Comparison of ENCODE assay signal across 9 cellular contexts in genomic region chr2:96636772-96637171, GRCh38. TPM values are rescaled to one million over a fixed set of nuclear protein-coding genes. Genes with fewer than 3 reads are reported as not detected.
A peak's percentile ranks its signal among the peaks of the same experiment; 100 is the strongest.
DNase-seq lines count a peak whose midpoint lies in the region; ATAC-seq, FAIRE-seq and TF ChIP-seq lines count a peak whose summit lies in the region.
"Had no signal": no experiment of that assay in that cellular context is flagged by ENCODE, and none has a peak within 500 bp of the region (broad histone marks: within the 10 kb centered on the region; RNA-seq: fewer than 3 reads in every experiment).

No MANE protein-coding gene starts in this region.

- H3K9me3 Mint-ChIP-seq in activated CD8-positive, alpha-beta memory T cell treated with anti-CD3 and anti-CD28 coated beads, Interleukin-2, amount 10 ng/mL, durations not matched to agents 7 days and 5 days (ENCODE audit: low read depth): no peaks in the 10 kb centered on the region

- no peak for ATAC-seq in activated CD8-positive, alpha-beta memory T cell treated with anti-CD3 and anti-CD28 coated beads, Interleukin-2, amount 10 ng/mL, durations not matched to agents 7 days and 5 days
- peak; percentile 12 for ATAC-seq in left lung

- H3K27ac ChIP-seq in left lung (peak overlapping the region; percentile 89 to 96), tibial artery (peak overlapping the region; percentile 80 to 98)

- TF ChIP-seq CTCF in left lung (IDR thresholded peaks at IDR 0.05) (no peak), tibial artery (IDR thresholded peaks at IDR 0.05) (no peak), GM10248 (IDR thresholded peaks at IDR 0.05; ENCODE audit: control extremely low read depth, extremely low read depth, low read depth, missing control alignments) (no peak)

- TF ChIP-seq POLR2A in erythroblast (IDR thresholded peaks at IDR 0.05; ENCODE audit: low read length): no peak

- H3K9ac ChIP-seq in adipocyte (ENCODE audit: low read length): peak overlapping the region; percentile 91

- no peak for FAIRE-seq in GM19239 (lab: Jason Lieb, UNC)

- H3K9me3 ChIP-seq in adipocyte (ENCODE audit: control insufficient read depth, low read length) (no peaks in the 10 kb centered on the region), left lung (no peaks in the 10 kb centered on the region), tibial artery (no peaks in the 10 kb centered on the region)

- H3K36me3 ChIP-seq in adipocyte (ENCODE audit: control insufficient read depth, insufficient read depth, low read length, severe bottlenecking) (peaks cover 10% of the 10 kb centered on the region), left lung (peaks cover 0 to 20% of the 10 kb centered on the region in 2 donors), tibial artery (peaks cover 0 to 21% (median 15%) of the 10 kb centered on the region in 3 donors)

- POLR2A ChIA-PET in GM10248 (lab: Yijun Ruan, JAX): no interaction called here

- peak overlapping the region; percentile 80 for H3K4me3 Mint-ChIP-seq in activated CD8-positive, alpha-beta memory T cell treated with anti-CD3 and anti-CD28 coated beads, Interleukin-2, amount 10 ng/mL, durations not matched to agents 7 days and 5 days

- peaks cover 46% of the 10 kb centered on the region for H3K4me1 Mint-ChIP-seq in activated CD8-positive, alpha-beta memory T cell treated with anti-CD3 and anti-CD28 coated beads, Interleukin-2, amount 10 ng/mL, durations not matched to agents 7 days and 5 days

- CTCF ChIA-PET in activated CD8-positive, alpha-beta memory T cell treated with anti-CD3 and anti-CD28 coated beads, Interleukin-2, amount 10 ng/mL, durations not matched to agents 7 days and 5 days (lab: Charles Lee): interaction anchor here (0.7 to 3.7 kb wide), 8 partner anchors 13 to 475 kb away, joined by 3 to 15 read pairs (median 3); no protein-coding TSS in a partner anchor
- CTCF ChIA-PET in GM10248 (lab: Yijun Ruan, JAX): interaction anchor here (1.3 to 2.0 kb wide), 4 partner anchors 9 to 476 kb away, joined by 3 to 8 read pairs (median 5); no protein-coding TSS in a partner anchor

- H3K27me3 ChIP-seq in adipocyte (replicated peaks; ENCODE audit: control insufficient read depth, insufficient read depth, low read length) (no peaks in the 10 kb centered on the region), left lung (no peaks in the 10 kb centered on the region), tibial artery (peaks cover 0 to 3% of the 10 kb centered on the region in 2 donors)

- H3K27ac Mint-ChIP-seq in activated CD8-positive, alpha-beta memory T cell treated with anti-CD3 and anti-CD28 coated beads, Interleukin-2, amount 10 ng/mL, durations not matched to agents 7 days and 5 days: peak overlapping the region; percentile 94

- H3K36me3 Mint-ChIP-seq in activated CD8-positive, alpha-beta memory T cell treated with anti-CD3 and anti-CD28 coated beads, Interleukin-2, amount 10 ng/mL, durations not matched to agents 7 days and 5 days: peaks cover 42% of the 10 kb centered on the region

- intact Hi-C loops in left lung (cut with DNase I): no loop called here
- intact Hi-C loops in tibial artery (cut with DNase I; ENCODE audit: low total_unique reads): loop anchor here (5.0 to 10.0 kb wide), 3 partner anchors 102 to 328 kb away; partner anchors contain the start of genes ARID5A and CNNM4

- no peak for DNase-seq in activated CD8-positive, alpha-beta memory T cell treated with anti-CD3 and anti-CD28 coated beads, Interleukin-2, amount 10 ng/mL, durations not matched to agents 7 days and 5 days
- no peak for DNase-seq in activated CD8-positive, alpha-beta memory T cell treated with anti-CD3 and anti-CD28 coated beads for 24 hours
- no peak for DNase-seq in adipocyte (ENCODE audit: low read depth)
- no peak for DNase-seq in left lung
- no peak for DNase-seq in tibial artery
- no peak for DNase-seq in GM19239 (ENCODE audit: insufficient read length, low spot score)
- DNase-seq in erythroblast (lab: John Stamatoyannopoulos, UW): no peak
- no peak for DNase-seq in GM10248 (ENCODE audit: extremely low spot score)
- DNase-seq: DMS153 had no signal

- H3K4me1 ChIP-seq in adipocyte (ENCODE audit: control insufficient read depth, insufficient read depth, low read length): peaks cover 26% of the 10 kb centered on the region
- H3K4me1 ChIP-seq in left lung: peaks cover 21 to 57% of the 10 kb centered on the region in 2 donors
- H3K4me1 ChIP-seq in tibial artery: peaks cover 0 to 58% (median 38%) of the 10 kb centered on the region in 4 donors

- peaks cover 11% of the 10 kb centered on the region for H3K27me3 Mint-ChIP-seq in activated CD8-positive, alpha-beta memory T cell treated with anti-CD3 and anti-CD28 coated beads, Interleukin-2, amount 10 ng/mL, durations not matched to agents 7 days and 5 days

- peak overlapping the region; percentile 96 for H3K4me3 ChIP-seq in adipocyte (ENCODE audit: low read length)
- peak overlapping the region; percentile 63 to 73 for H3K4me3 ChIP-seq in left lung
- H3K4me3 ChIP-seq in tibial artery: peak overlapping the region; percentile 65 to 82

RNA-seq across cellular contexts. Expression of gene KANSL3, which starts 1.3 kb away (rescaled TPM):
- 10 to 100 TPM; 74.6 to 84.0 TPM for total RNA-seq in activated CD8-positive, alpha-beta memory T cell treated with anti-CD3 and anti-CD28 coated beads, Interleukin-2, amount 10 ng/mL, durations not matched to agents 7 days and 5 days
- 10 to 100 TPM; 39.9 to 41.2 TPM for total RNA-seq in left lung

RNA-seq across cellular contexts. Expression of gene FER1L5, which starts 5.8 kb away (rescaled TPM):
- total RNA-seq in activated CD8-positive, alpha-beta memory T cell treated with anti-CD3 and anti-CD28 coated beads, Interleukin-2, amount 10 ng/mL, durations not matched to agents 7 days and 5 days: not detected
- total RNA-seq in left lung: under 1 TPM; 0.29 to 0.35 TPM
